Comparison of ENCODE assay signal across 19 cellular contexts in the genomic region with DNA sequence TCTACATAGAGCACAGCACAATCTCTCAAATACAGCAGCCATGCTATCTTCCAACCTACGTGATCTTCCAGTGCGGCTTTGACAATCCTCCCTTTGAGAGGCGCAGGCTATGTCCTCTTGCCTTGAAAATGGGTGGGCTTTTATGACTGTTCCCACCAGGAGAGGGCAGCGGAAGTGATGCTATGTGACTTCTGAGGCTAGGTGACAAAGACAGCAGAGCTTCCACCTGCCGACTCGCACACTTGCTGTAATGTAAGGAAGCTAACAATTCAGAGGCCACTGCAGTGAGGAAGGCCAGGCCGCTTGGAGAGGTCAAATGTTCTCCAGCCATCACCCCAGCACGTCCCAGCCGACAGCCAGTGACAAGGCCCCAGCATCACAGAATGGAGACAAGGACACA.
DNase-seq lines count a peak whose midpoint lies in the region; ATAC-seq, FAIRE-seq and TF ChIP-seq lines count a peak whose summit lies in the region.
"Had no signal": no experiment of that assay in that cellular context is flagged by ENCODE, and none has a peak within 500 bp of the region (broad histone marks: within the 10 kb centered on the region; RNA-seq: fewer than 3 reads in every experiment).

No MANE protein-coding gene starts in this region.

- H3K4me3 ChIP-seq in HepG2 (replicated peaks in 1 of 3; ENCODE audit: insufficient read depth in 1 of 3, low read depth in 2 of 3, low read length in 3 of 3) (no peak overlapping the region), right lobe of liver (no peak overlapping the region), OCI-LY7 (ENCODE audit: low read depth, low read length, poor library complexity, severe bottlenecking) (no peak overlapping the region), tibial artery (no peak overlapping the region), testis (no peak overlapping the region)

- no peak for FAIRE-seq in HepG2 (lab: Jason Lieb, UNC)
- FAIRE-seq: frontal cortex, H54 had no signal

- H3K27me3 ChIP-seq in HepG2 (ENCODE audit: control insufficient read depth in 1 of 2, insufficient read depth in 2 of 2, low read length in 2 of 2) = no peaks in the 10 kb centered on the region; a peak in 1 of 5 replicates
- H3K27me3 ChIP-seq in right lobe of liver = no peaks in the 10 kb centered on the region
- H3K27me3 ChIP-seq in tibial artery = no peaks in the 10 kb centered on the region
- H3K27me3 ChIP-seq in testis = no peaks in the 10 kb centered on the region

- H3K36me3 ChIP-seq in HepG2 (replicated peaks in 1 of 2; ENCODE audit: control insufficient read depth in 1 of 2, insufficient read depth in 2 of 2, low read length in 2 of 2) (no peaks in the 10 kb centered on the region), right lobe of liver (no peaks in the 10 kb centered on the region), OCI-LY7 (ENCODE audit: insufficient read depth, low read length) (no peaks in the 10 kb centered on the region), tibial artery (no peaks in the 10 kb centered on the region), testis (ENCODE audit: low read depth, missing control alignments) (no peaks in the 10 kb centered on the region)

- H3K9me3 ChIP-seq in HepG2 (ENCODE audit: low read length) (peaks cover 4% of the 10 kb centered on the region), right lobe of liver (no peaks in the 10 kb centered on the region), OCI-LY7 (ENCODE audit: low read length) (no peaks in the 10 kb centered on the region), tibial artery (no peaks in the 10 kb centered on the region), testis (no peaks in the 10 kb centered on the region)

- no peaks in the 10 kb centered on the region for H3K4me1 ChIP-seq in HepG2 (ENCODE audit: insufficient read depth, low read length)
- no peaks in the 10 kb centered on the region for H3K4me1 ChIP-seq in right lobe of liver
- no peaks in the 10 kb centered on the region for H3K4me1 ChIP-seq in OCI-LY7 (ENCODE audit: insufficient read depth, low read length, poor library complexity, severe bottlenecking)
- no peaks in the 10 kb centered on the region for H3K4me1 ChIP-seq in tibial artery
- no peaks in the 10 kb centered on the region for H3K4me1 ChIP-seq in testis

- TF ChIP-seq POLR2A in HepG2 (IDR thresholded peaks at IDR 0.05; ENCODE audit: insufficient read depth in 1 of 2, low read depth in 2 of 2, low read length in 2 of 2) = no peak
- no peak for TF ChIP-seq POLR2A in right lobe of liver (IDR thresholded peaks at IDR 0.05)
- no peak for TF ChIP-seq POLR2A in testis (IDR thresholded peaks at IDR 0.05)

- peak; percentile 46 for TF ChIP-seq CTCF in HepG2 (CRISPR knock-in tag; IDR thresholded peaks at IDR 0.05)
- TF ChIP-seq CTCF in right lobe of liver (IDR thresholded peaks at IDR 0.05) = no peak
- TF ChIP-seq CTCF in OCI-LY7 (conservative IDR thresholded peaks at IDR 0.05; ENCODE audit: low read length) = peak; percentile 44; the same call in 1 of the 2 replicates
- TF ChIP-seq CTCF in tibial artery (IDR thresholded peaks at IDR 0.05) = no peak
- TF ChIP-seq CTCF in testis (IDR thresholded peaks at IDR 0.05) = no peak

- ATAC-seq in HepG2 = peak; percentile 62
- no peak for ATAC-seq in right lobe of liver
- ATAC-seq in GM21390 (IDR thresholded peaks at IDR 0.05; ENCODE audit: unreplicated experiment) = no peak
- ATAC-seq: natural killer cell had no signal

- TF ChIP-seq EP300 in HepG2 (IDR thresholded peaks at IDR 0.05; ENCODE audit: low read depth in 2 of 2, low read length in 2 of 2) (no peak), HepG2 (CRISPR knock-in tag; IDR thresholded peaks at IDR 0.05; ENCODE audit: borderline replicate concordance) (no peak)

- in situ Hi-C loops in HepG2 (cut with HindIII; ENCODE audit: extremely low pct_ligation_motif_present, low pct_unique_long_range_greater_than_20kb) = no loop called here

- no peak for TF ChIP-seq RAD21 in HepG2 (CRISPR knock-in tag; IDR thresholded peaks at IDR 0.05)

- WGBS in HepG2 (ENCODE audit: low lambda C conversion rate) = 46% methylated on average over 9 of the region's 9 CpGs
- WGBS in right lobe of liver (ENCODE audit: insufficient coverage, low coverage, low lambda C conversion rate, missing lambda C conversion rate) = 92% methylated on average over 3 of the region's 9 CpGs
- WGBS in testis, 2 donors = 83 to 93% methylated on average over 9 of the region's 9 CpGs

- H3K9me2 ChIP-seq in OCI-LY7 (ENCODE audit: insufficient read depth, low read length) = no peaks in the 10 kb centered on the region

- no peak overlapping the region for H3K4me2 ChIP-seq in HepG2 (ENCODE audit: low read depth, low read length)
- no peak overlapping the region for H3K4me2 ChIP-seq in OCI-LY7 (ENCODE audit: low read length)

- H3K79me2 ChIP-seq in HepG2 (ENCODE audit: insufficient read depth, low read length) (no peaks in the 10 kb centered on the region), OCI-LY7 (ENCODE audit: insufficient read depth, low read depth, low read length) (no peaks in the 10 kb centered on the region)

- H4K20me1 ChIP-seq in HepG2 (ENCODE audit: insufficient read depth, low read length) (no peaks in the 10 kb centered on the region), OCI-LY7 (ENCODE audit: insufficient read depth, low read length) (no peaks in the 10 kb centered on the region)

- CTCF ChIA-PET in HepG2 (lab: Yijun Ruan, JAX; ENCODE audit: low intra/inter-chr PET ratio, low total read pairs) = no interaction called here
- CTCF ChIA-PET in OCI-LY7 (lab: Charles Lee; ENCODE audit: unreplicated experiment) = no interaction called here

- POLR2A ChIA-PET in HepG2 (lab: Yijun Ruan, JAX) = no interaction called here
- POLR2A ChIA-PET in OCI-LY7 (lab: Charles Lee) = interaction anchor here (1.1 kb wide), 1 partner anchor 66 kb away, joined by 4 read pairs; the partner anchor contains the start of genes MRPL57 and SKA3

- H3K27ac ChIP-seq in HepG2 (ENCODE audit: extremely low read length, insufficient read depth, low read length) (no peak overlapping the region), right lobe of liver (no peak overlapping the region), OCI-LY7 (ENCODE audit: low read depth, low read length, poor library complexity, severe bottlenecking) (no peak overlapping the region), tibial artery (no peak overlapping the region), testis (no peak overlapping the region)

- DNase-seq in HepG2 (ENCODE audit: low spot score) = peak; percentile 16
- no peak for DNase-seq in right lobe of liver
- peak; percentile 11 for DNase-seq in OCI-LY7 (ENCODE audit: low spot score)
- DNase-seq in iPS DF 19.7 (ENCODE audit: low read depth, low spot score) = peak; percentile 70
- DNase-seq in UCSD-AML1 (lab: John Stamatoyannopoulos, UW; ENCODE audit: unreplicated experiment) = no peak
- DNase-seq in tibial artery = no peak
- DNase-seq in testis = no peak
- DNase-seq: activated CD4-positive, CD25-positive, alpha-beta regulatory T cell treated with anti-CD3 and anti-CD28 coated beads, Interleukin-2, amount 50 U/mL, for 72 hours; activated naive CD4-positive, alpha-beta T cell; aorta; GF-D8; MM.1S; natural killer cell; NCI-H2171; SHP77; T-helper 2 cell had no signal

- H3K9ac ChIP-seq in HepG2 (ENCODE audit: insufficient read depth, low read depth, low read length) = no peak overlapping the region

- no peak overlapping the region for H2AFZ ChIP-seq in HepG2 (ENCODE audit: low read length)
- no peak overlapping the region for H2AFZ ChIP-seq in OCI-LY7 (ENCODE audit: low read length)

- intact Hi-C loops in HepG2 (cut with micrococcal nuclease; ENCODE audit: unreplicated experiment) (loop anchor here (1.0 kb wide), 1 partner anchor 237 kb away; no protein-coding TSS in a partner anchor), right lobe of liver (cut with DNase I) (no loop called here), OCI-LY7 (cut with micrococcal nuclease; ENCODE audit: unreplicated experiment) (no loop called here), tibial artery (cut with DNase I; ENCODE audit: low total_unique reads) (no loop called here), testis (cut with DNase I; ENCODE audit: low total_unique reads) (no loop called here)

- no TSS peak for BruUV-seq in HepG2 (replicated peaks; lab: Mats Ljungman, UMichigan)
- BruUV-seq in OCI-LY7 (replicated peaks; lab: Mats Ljungman, UMichigan) = no TSS peak

TF ChIP-seq in HepG2, 621 proteins besides CTCF, POLR2A, EP300 and RAD21:
- TF ChIP-seq NFIB (CRISPR knock-in tag; IDR thresholded peaks at IDR 0.05; ENCODE audit: borderline replicate concordance) = no peak
- TF ChIP-seq SMC3 (IDR thresholded peaks at IDR 0.05; ENCODE audit: low read length) = no peak
- TF ChIP-seq NFE2L2 (IDR thresholded peaks at IDR 0.05; ENCODE audit: low read length) = no peak
- no peak for TF ChIP-seq SKI (IDR thresholded peaks at IDR 0.05; ENCODE audit: partially characterized antibody)
- TF ChIP-seq, protein P1, sequence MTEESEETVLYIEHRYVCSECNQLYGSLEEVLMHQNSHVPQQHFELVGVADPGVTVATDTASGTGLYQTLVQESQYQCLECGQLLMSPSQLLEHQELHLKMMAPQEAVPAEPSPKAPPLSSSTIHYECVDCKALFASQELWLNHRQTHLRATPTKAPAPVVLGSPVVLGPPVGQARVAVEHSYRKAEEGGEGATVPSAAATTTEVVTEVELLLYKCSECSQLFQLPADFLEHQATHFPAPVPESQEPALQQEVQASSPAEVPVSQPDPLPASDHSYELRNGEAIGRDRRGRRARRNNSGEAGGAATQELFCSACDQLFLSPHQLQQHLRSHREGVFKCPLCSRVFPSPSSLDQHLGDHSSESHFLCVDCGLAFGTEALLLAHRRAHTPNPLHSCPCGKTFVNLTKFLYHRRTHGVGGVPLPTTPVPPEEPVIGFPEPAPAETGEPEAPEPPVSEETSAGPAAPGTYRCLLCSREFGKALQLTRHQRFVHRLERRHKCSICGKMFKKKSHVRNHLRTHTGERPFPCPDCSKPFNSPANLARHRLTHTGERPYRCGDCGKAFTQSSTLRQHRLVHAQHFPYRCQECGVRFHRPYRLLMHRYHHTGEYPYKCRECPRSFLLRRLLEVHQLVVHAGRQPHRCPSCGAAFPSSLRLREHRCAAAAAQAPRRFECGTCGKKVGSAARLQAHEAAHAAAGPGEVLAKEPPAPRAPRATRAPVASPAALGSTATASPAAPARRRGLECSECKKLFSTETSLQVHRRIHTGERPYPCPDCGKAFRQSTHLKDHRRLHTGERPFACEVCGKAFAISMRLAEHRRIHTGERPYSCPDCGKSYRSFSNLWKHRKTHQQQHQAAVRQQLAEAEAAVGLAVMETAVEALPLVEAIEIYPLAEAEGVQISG (CRISPR knock-in tag; IDR thresholded peaks at IDR 0.05) = no peak
- TF ChIP-seq PHF8 (CRISPR knock-in tag; IDR thresholded peaks at IDR 0.05) = no peak
- TF ChIP-seq SP140L (CRISPR knock-in tag; IDR thresholded peaks at IDR 0.05; ENCODE audit: borderline replicate concordance) = no peak
- no peak for TF ChIP-seq ZNF678 (CRISPR knock-in tag; IDR thresholded peaks at IDR 0.05)
TF ChIP-seq in HepG2: peak in this region for 0.

Comparison
In these comparisons a context has a peak if more than half of its experiments do, and no peak if none do; other contexts are left out.
1. DNase-seq: peak in HepG2 (single experiment), OCI-LY7 (single experiment) and iPS DF 19.7 (single experiment); none in right lobe of liver (0 of 3), UCSD-AML1 (single experiment), tibial artery (0 of 2) and testis (single experiment).
2. CTCF ChIP-seq: peak in HepG2 (single experiment) and OCI-LY7 (single experiment); none in right lobe of liver (0 of 4), tibial artery (0 of 2) and testis (0 of 3).